ENCODE assay signal across 1 cellular context in the genomic region with DNA sequence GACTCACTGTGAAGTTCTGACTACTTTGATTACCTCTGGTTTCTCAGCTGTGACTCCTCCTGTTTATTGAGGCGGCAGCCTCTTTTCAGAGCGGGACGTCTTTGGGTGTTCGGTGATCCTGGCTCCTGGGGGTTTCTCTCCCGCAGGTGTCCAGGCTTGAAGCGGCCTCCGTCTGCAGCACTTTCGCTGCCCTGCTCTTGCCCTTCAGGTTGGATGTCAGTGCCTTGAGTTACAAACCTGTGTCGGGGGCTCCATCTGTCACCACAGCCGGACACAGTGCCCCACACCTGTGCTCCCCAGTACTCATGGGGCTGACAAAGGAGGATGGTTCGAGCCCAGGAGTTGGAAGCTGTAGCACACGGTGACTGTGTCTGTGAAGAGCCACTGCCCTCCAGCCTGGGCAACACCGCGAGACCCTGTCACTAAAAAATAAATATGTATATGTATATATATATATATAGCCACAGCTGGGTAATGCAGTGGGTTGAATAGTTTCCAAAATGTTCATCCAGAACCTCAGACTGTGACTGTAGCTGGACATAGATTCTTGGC.
TF ChIP-seq lines count a peak whose summit lies in the region.

No MANE protein-coding gene starts in this region.

TF ChIP-seq in K562, 482 proteins besides CTCF, POLR2A, EP300 and RAD21:
- no peak for TF ChIP-seq ZNF408 (CRISPR knock-in tag; IDR thresholded peaks at IDR 0.05; ENCODE audit: low read depth)
